11 cellular contexts compared by ENCODE assay signal in genomic region chr12:70661762-70662161, GRCh38. TPM values are rescaled to one million over a fixed set of nuclear protein-coding genes. Genes with fewer than 3 reads are reported as not detected.
DNase-seq lines count a peak whose midpoint lies in the region; ATAC-seq, FAIRE-seq and TF ChIP-seq lines count a peak whose summit lies in the region.
"Had no signal": no experiment of that assay in that cellular context is flagged by ENCODE, and none has a peak within 500 bp of the region (broad histone marks: within the 10 kb centered on the region; RNA-seq: fewer than 3 reads in every experiment).

No MANE protein-coding gene starts in this region.

- no peaks in the 10 kb centered on the region for H3K9me3 ChIP-seq in gastrocnemius medialis

- H3K4me1 Mint-ChIP-seq in stimulated activated memory B cell treated with anti-CD40 and anti-IgM and Interleukin-4, amounts not matched to agents 10 μg/mL and 1 μg/mL and 100 μg/mL, for 72 hours, result peaks cover 9% of the 10 kb centered on the region

- no peaks in the 10 kb centered on the region for H3K36me3 ChIP-seq in gastrocnemius medialis

- no peak overlapping the region for H3K4me3 Mint-ChIP-seq in stimulated activated memory B cell treated with anti-CD40 and anti-IgM and Interleukin-4, amounts not matched to agents 10 μg/mL and 1 μg/mL and 100 μg/mL, for 72 hours

- no peak for TF ChIP-seq POLR2A in gastrocnemius medialis (IDR thresholded peaks at IDR 0.05)

- H3K27me3 Mint-ChIP-seq in stimulated activated memory B cell treated with anti-CD40 and anti-IgM and Interleukin-4, amounts not matched to agents 10 μg/mL and 1 μg/mL and 100 μg/mL, for 72 hours, result no peaks in the 10 kb centered on the region

- ATAC-seq in gastrocnemius medialis (no peak), HG03520 (IDR thresholded peaks at IDR 0.05; ENCODE audit: unreplicated experiment) (no peak)
- ATAC-seq in stimulated activated memory B cell treated with anti-CD40 and anti-IgM and Interleukin-4, amounts not matched to agents 10 μg/mL and 1 μg/mL and 100 μg/mL, for 72 hours, result no peak

- intact Hi-C loops in gastrocnemius medialis (cut with DNase I; ENCODE audit: low total_unique reads), result loop anchor here (2.0 kb wide), 1 partner anchor 15 kb away; no protein-coding TSS in a partner anchor

- no peak for TF ChIP-seq CTCF in GM13977 (IDR thresholded peaks at IDR 0.05; ENCODE audit: extremely low read depth, insufficient read depth, missing control alignments)
- TF ChIP-seq CTCF in fibroblast of mammary gland (conservative IDR thresholded peaks at IDR 0.05; ENCODE audit: control insufficient read depth, insufficient read depth, low read depth, low read length), result no peak
- no peak for TF ChIP-seq CTCF in gastrocnemius medialis (IDR thresholded peaks at IDR 0.05 in 4 of 5, conservative IDR thresholded peaks at IDR 0.05 in 1 of 5)

- FAIRE-seq in RCC 7860 (lab: Jason Lieb, UNC), result peak; percentile 75

- H3K27ac ChIP-seq in gastrocnemius medialis, result peak overlapping the region in 3 of 4 donors; percentile 51 to 59 (median 58)

- in situ Hi-C loops in GM13977 (cut with MboI; ENCODE audit: low pct_unique_long_range_greater_than_20kb, low sequenced_read_pairs, unreplicated experiment) (no loop called here), gastrocnemius medialis (cut with MboI; ENCODE audit: low sequenced_read_pairs in 4 of 4) (no loop called here)

- H3K36me3 Mint-ChIP-seq in stimulated activated memory B cell treated with anti-CD40 and anti-IgM and Interleukin-4, amounts not matched to agents 10 μg/mL and 1 μg/mL and 100 μg/mL, for 72 hours, result no peaks in the 10 kb centered on the region

- H3K27me3 ChIP-seq in gastrocnemius medialis, result no peaks in the 10 kb centered on the region

- no peaks in the 10 kb centered on the region for H3K9me3 Mint-ChIP-seq in stimulated activated memory B cell treated with anti-CD40 and anti-IgM and Interleukin-4, amounts not matched to agents 10 μg/mL and 1 μg/mL and 100 μg/mL, for 72 hours

- no peaks in the 10 kb centered on the region for H3K4me1 ChIP-seq in gastrocnemius medialis

- DNase-seq in GM13977 (ENCODE audit: low spot score) (peak; percentile 24), RCC 7860 (ENCODE audit: low spot score) (peak; percentile 94), fibroblast of mammary gland (ENCODE audit: low read depth) (peak; percentile 49), gastrocnemius medialis (no peak), DMS79 (lab: John Stamatoyannopoulos, UW) (no peak)
- DNase-seq in effector CD8-positive, alpha-beta T cell (lab: John Stamatoyannopoulos, UW), result no peak
- DNase-seq: cortex of kidney, GDM1, NCI-H526 treated with DMSO at 0.1 percent for 48 hours had no signal

- H3K4me3 ChIP-seq in fibroblast of mammary gland (ENCODE audit: control insufficient read depth, low read depth, low read length) (no peak overlapping the region), gastrocnemius medialis (no peak overlapping the region)

- H3K27ac Mint-ChIP-seq in stimulated activated memory B cell treated with anti-CD40 and anti-IgM and Interleukin-4, amounts not matched to agents 10 μg/mL and 1 μg/mL and 100 μg/mL, for 72 hours, result no peak overlapping the region

RNA-seq across cellular contexts. Expression of gene PTPRB, which starts 24.5 kb away (rescaled TPM):
- total RNA-seq in gastrocnemius medialis, result 10 to 100 TPM; 11.7 to 22.7 (median 15.9) TPM

Comparison
In these comparisons a context has a peak if more than half of its experiments do, and no peak if none do; other contexts are left out.
1. DNase-seq: peak in GM13977 (single experiment), RCC 7860 (single experiment) and fibroblast of mammary gland (single experiment); none in gastrocnemius medialis (0 of 2), effector CD8-positive, alpha-beta T cell (single experiment) and DMS79 (single experiment).